ENCODE assay signal across 22 cellular contexts in genomic region chr3:166489826-166490225, GRCh38.
"Had no signal": no experiment of that assay in that cellular context is flagged by ENCODE, and none has a peak within 500 bp of the region (broad histone marks: within the 10 kb centered on the region; RNA-seq: fewer than 3 reads in every experiment).

No MANE protein-coding gene starts in this region.

- H3K36me3 ChIP-seq: colonic mucosa, esophagus muscularis mucosa, esophagus squamous epithelium, gastrocnemius medialis, gastroesophageal sphincter, heart left ventricle, heart right ventricle had no signal

- H3K27me3 ChIP-seq: colonic mucosa, dorsolateral prefrontal cortex, esophagus muscularis mucosa, esophagus squamous epithelium, foreskin keratinocyte, gastrocnemius medialis, gastroesophageal sphincter, heart left ventricle, heart right ventricle had no signal

- H3K27ac ChIP-seq: colonic mucosa, coronary artery, dorsolateral prefrontal cortex, epithelial cell of prostate, esophagus muscularis mucosa, esophagus squamous epithelium, foreskin keratinocyte, gastrocnemius medialis, gastroesophageal sphincter, heart left ventricle, heart right ventricle had no signal

- H3K4me3 ChIP-seq: colonic mucosa, coronary artery, dorsolateral prefrontal cortex, esophagus muscularis mucosa, esophagus squamous epithelium, gastrocnemius medialis, gastroesophageal sphincter, heart left ventricle, heart right ventricle had no signal

- ATAC-seq: effector memory CD8-positive, alpha-beta T cell; foreskin keratinocyte; gastrocnemius medialis; gastroesophageal sphincter; heart left ventricle; heart right ventricle had no signal

- DNase-seq: colonic mucosa; cortex of kidney; dermis blood vessel endothelial cell; dorsolateral prefrontal cortex; effector CD4-positive, alpha-beta T cell; effector CD8-positive, alpha-beta T cell; effector memory CD4-positive, alpha-beta T cell; effector memory CD8-positive, alpha-beta T cell; erythroblast; esophagus squamous epithelium; foreskin fibroblast; foreskin keratinocyte; foreskin melanocyte; gastrocnemius medialis; glutamatergic neuron; head of caudate nucleus; heart left ventricle; heart right ventricle had no signal

- H3K9me3 ChIP-seq: colonic mucosa, esophagus muscularis mucosa, esophagus squamous epithelium, gastrocnemius medialis, gastroesophageal sphincter, heart left ventricle, heart right ventricle had no signal

- H3K4me1 ChIP-seq: colonic mucosa, esophagus muscularis mucosa, esophagus squamous epithelium, foreskin keratinocyte, gastrocnemius medialis, gastroesophageal sphincter, heart left ventricle, heart right ventricle had no signal
